In the genomic region with DNA sequence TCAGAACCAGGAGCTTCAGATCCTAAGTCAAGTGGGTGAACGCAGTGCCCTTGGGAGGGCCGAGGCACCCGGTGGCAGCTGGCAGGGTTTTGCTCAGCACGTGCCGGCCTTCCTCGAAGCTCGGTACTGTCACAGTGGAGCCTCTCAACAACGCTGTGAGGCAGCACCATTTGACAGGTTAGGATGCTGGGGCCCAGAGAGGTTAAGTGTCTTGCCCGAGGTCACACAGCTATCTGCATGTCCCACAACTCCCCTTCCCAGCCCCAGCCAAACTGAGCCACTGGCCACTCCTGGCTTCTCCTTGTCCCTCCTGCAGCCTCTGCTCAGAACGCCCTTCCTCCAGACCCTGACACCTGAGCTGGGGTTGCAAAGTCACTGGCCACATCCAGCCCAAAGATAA, we compare ENCODE assay signal across 12 cellular contexts. TPM values are rescaled to one million over a fixed set of nuclear protein-coding genes. Genes with fewer than 3 reads are reported as not detected.
DNase-seq lines count a peak whose midpoint lies in the region; ATAC-seq and TF ChIP-seq lines count a peak whose summit lies in the region.
"Had no signal": no experiment of that assay in that cellular context is flagged by ENCODE, and none has a peak within 500 bp of the region (broad histone marks: within the 10 kb centered on the region; RNA-seq: fewer than 3 reads in every experiment).

No MANE protein-coding gene starts in this region.

- no peak overlapping the region for H3K4me3 Mint-ChIP-seq in stimulated activated naive CD8-positive, alpha-beta T cell treated with anti-CD3 and anti-CD28 coated beads, Interleukin-15, Interleukin-2, amounts not matched to agents 100 ng/mL and 50 ng/mL, for 24 hours
- no peak overlapping the region for H3K4me3 Mint-ChIP-seq in stimulated activated naive CD8-positive, alpha-beta T cell treated with anti-CD3 and anti-CD28 coated beads, Interleukin-15, amount 100 ng/mL, for 72 hours
- no peak overlapping the region for H3K4me3 Mint-ChIP-seq in central memory CD8-positive, alpha-beta T cell
- no peak overlapping the region for H3K4me3 Mint-ChIP-seq in CD4-positive, alpha-beta memory T cell

- peak overlapping the region; percentile 12 for H2BK5ac ChIP-seq in IMR-90 (ENCODE audit: low read depth, low read length, poor library complexity, severe bottlenecking)

- H3K36me3 ChIP-seq in IMR-90 (ENCODE audit: control insufficient read depth, insufficient read depth, low read length) (peaks cover 52% of the 10 kb centered on the region), thoracic aorta (peaks cover 10% of the 10 kb centered on the region), suprapubic skin (peaks cover 59% of the 10 kb centered on the region)
- peaks cover 24% of the 10 kb centered on the region for H3K36me3 ChIP-seq in CD4-positive, alpha-beta memory T cell (ENCODE audit: insufficient read depth, low read length)

- H3K27ac Mint-ChIP-seq in stimulated activated naive CD8-positive, alpha-beta T cell treated with anti-CD3 and anti-CD28 coated beads, Interleukin-15, Interleukin-2, amounts not matched to agents 100 ng/mL and 50 ng/mL, for 24 hours: peak overlapping the region; percentile 29
- H3K27ac Mint-ChIP-seq in stimulated activated naive CD8-positive, alpha-beta T cell treated with anti-CD3 and anti-CD28 coated beads, Interleukin-15, amount 100 ng/mL, for 72 hours: no peak overlapping the region
- H3K27ac Mint-ChIP-seq in central memory CD8-positive, alpha-beta T cell (ENCODE audit: low read depth): peak overlapping the region; percentile 47
- no peak overlapping the region for H3K27ac Mint-ChIP-seq in CD4-positive, alpha-beta memory T cell

- peak overlapping the region; percentile 52; the same call in 1 of the 2 replicates for H2BK20ac ChIP-seq in IMR-90 (ENCODE audit: low read depth, low read length)

- TF ChIP-seq RAD21 in IMR-90 (IDR thresholded peaks at IDR 0.05; ENCODE audit: low read length): no peak

- POLR2A ChIA-PET in IMR-90 (lab: Charles Lee; ENCODE audit: unreplicated experiment): interaction anchor here (1.2 kb wide), 1 partner anchor 144 kb away, joined by 3 read pairs; a partner anchor contains a TSS
- POLR2A ChIA-PET in CD4-positive, alpha-beta memory T cell (lab: Charles Lee; ENCODE audit: partially characterized antibody): no interaction called here

- peaks cover 23% of the 10 kb centered on the region for H3K9me1 ChIP-seq in IMR-90 (ENCODE audit: insufficient read depth, low read length)

- no peak overlapping the region for H4K91ac ChIP-seq in IMR-90 (ENCODE audit: insufficient read depth, low read depth, low read length)

- no peak overlapping the region for H2AFZ ChIP-seq in IMR-90 (replicated peaks; ENCODE audit: low read length, poor library complexity)
- H2AFZ ChIP-seq: GM23248 had no signal

- peaks cover 20% of the 10 kb centered on the region for H3K36me3 Mint-ChIP-seq in stimulated activated naive CD8-positive, alpha-beta T cell treated with anti-CD3 and anti-CD28 coated beads, Interleukin-15, Interleukin-2, amounts not matched to agents 100 ng/mL and 50 ng/mL, for 24 hours (ENCODE audit: low read depth)
- peaks cover 21% of the 10 kb centered on the region for H3K36me3 Mint-ChIP-seq in central memory CD8-positive, alpha-beta T cell (ENCODE audit: insufficient read depth)
- H3K36me3 Mint-ChIP-seq in CD4-positive, alpha-beta memory T cell: peaks cover 36 to 54% of the 10 kb centered on the region in 2 donors

- no peak overlapping the region for H3K56ac ChIP-seq in IMR-90 (ENCODE audit: extremely low read depth, insufficient read depth, low read length)

- H3K4me1 Mint-ChIP-seq in stimulated activated naive CD8-positive, alpha-beta T cell treated with anti-CD3 and anti-CD28 coated beads, Interleukin-15, Interleukin-2, amounts not matched to agents 100 ng/mL and 50 ng/mL, for 24 hours (ENCODE audit: low read depth): peaks cover 20% of the 10 kb centered on the region
- peaks cover 15% of the 10 kb centered on the region for H3K4me1 Mint-ChIP-seq in stimulated activated naive CD8-positive, alpha-beta T cell treated with anti-CD3 and anti-CD28 coated beads, Interleukin-15, amount 100 ng/mL, for 72 hours
- H3K4me1 Mint-ChIP-seq in central memory CD8-positive, alpha-beta T cell: peaks cover 14% of the 10 kb centered on the region
- H3K4me1 Mint-ChIP-seq in CD4-positive, alpha-beta memory T cell: peaks cover 0 to 4% (median 0%) of the 10 kb centered on the region in 4 donors

- H3K27me3 ChIP-seq in IMR-90 (ENCODE audit: control insufficient read depth, insufficient read depth, low read length) (no peaks in the 10 kb centered on the region), thoracic aorta (replicated peaks; ENCODE audit: insufficient read depth) (no peaks in the 10 kb centered on the region), suprapubic skin (no peaks in the 10 kb centered on the region)
- no peaks in the 10 kb centered on the region for H3K27me3 ChIP-seq in CD4-positive, alpha-beta memory T cell (ENCODE audit: insufficient read depth, low read length)

- no peak overlapping the region for H3K9ac ChIP-seq in IMR-90 (ENCODE audit: low read depth, low read length)
- H3K9ac ChIP-seq: GM23248 had no signal

- 0 out of 2 replicates have a peak overlapping the region, but pooled peaks have one; percentile 39 for H3K23ac ChIP-seq in IMR-90 (ENCODE audit: low read depth, low read length)

- no peak for DNase-seq in stimulated activated naive CD8-positive, alpha-beta T cell treated with anti-CD3 and anti-CD28 coated beads, Interleukin-15, amount 100 ng/mL, for 72 hours
- DNase-seq in IMR-90 (no peak), thoracic aorta (ENCODE audit: low spot score) (no peak), suprapubic skin (ENCODE audit: low spot score in 2 of 2) (no peak), GM20000 (ENCODE audit: low spot score) (no peak)
- DNase-seq in central memory CD8-positive, alpha-beta T cell (ENCODE audit: low spot score in 2 of 2): no peak
- DNase-seq in CD4-positive, alpha-beta memory T cell: no peak
- DNase-seq: Calu3, DMS 273 treated with DMSO at 0.1 percent for 48 hours, GM23248 had no signal

- no peaks in the 10 kb centered on the region for H3K27me3 Mint-ChIP-seq in stimulated activated naive CD8-positive, alpha-beta T cell treated with anti-CD3 and anti-CD28 coated beads, Interleukin-15, Interleukin-2, amounts not matched to agents 100 ng/mL and 50 ng/mL, for 24 hours
- H3K27me3 Mint-ChIP-seq in stimulated activated naive CD8-positive, alpha-beta T cell treated with anti-CD3 and anti-CD28 coated beads, Interleukin-15, amount 100 ng/mL, for 72 hours: no peaks in the 10 kb centered on the region
- no peaks in the 10 kb centered on the region for H3K27me3 Mint-ChIP-seq in central memory CD8-positive, alpha-beta T cell
- H3K27me3 Mint-ChIP-seq in CD4-positive, alpha-beta memory T cell: no peaks in the 10 kb centered on the region

- no peak for TF ChIP-seq EP300 in suprapubic skin (IDR thresholded peaks at IDR 0.05)

- H4K5ac ChIP-seq in IMR-90 (ENCODE audit: low read depth, low read length): no peak overlapping the region

- H3K4me1 ChIP-seq in IMR-90 (ENCODE audit: control insufficient read depth, insufficient read depth, low read length): peaks cover 26% of the 10 kb centered on the region
- H3K4me1 ChIP-seq in thoracic aorta (ENCODE audit: control insufficient read depth in 1 of 2, low read depth in 2 of 2): peaks cover 33 to 59% of the 10 kb centered on the region in 2 donors
- no peaks in the 10 kb centered on the region for H3K4me1 ChIP-seq in CD4-positive, alpha-beta memory T cell (ENCODE audit: insufficient read depth, low read length)
- H3K4me1 ChIP-seq in suprapubic skin: peaks cover 8% of the 10 kb centered on the region

- H3K9me3 ChIP-seq in IMR-90 (ENCODE audit: control insufficient read depth, insufficient read depth, low read length) (no peaks in the 10 kb centered on the region), thoracic aorta (no peaks in the 10 kb centered on the region), suprapubic skin (no peaks in the 10 kb centered on the region)
- H3K9me3 ChIP-seq in CD4-positive, alpha-beta memory T cell (ENCODE audit: control insufficient read depth in 1 of 2, low read length in 2 of 2): no peaks in the 10 kb centered on the region

- H3K18ac ChIP-seq in IMR-90 (ENCODE audit: low read depth, low read length): no peak overlapping the region

- H3K4me3 ChIP-seq in IMR-90 (ENCODE audit: insufficient read depth, low read depth, low read length) (no peak overlapping the region), thoracic aorta (no peak overlapping the region), suprapubic skin (no peak overlapping the region)
- H3K4me3 ChIP-seq in CD4-positive, alpha-beta memory T cell (ENCODE audit: low read length in 2 of 2): no peak overlapping the region
- H3K4me3 ChIP-seq: GM23248 had no signal

- H3K9me3 Mint-ChIP-seq in stimulated activated naive CD8-positive, alpha-beta T cell treated with anti-CD3 and anti-CD28 coated beads, Interleukin-15, Interleukin-2, amounts not matched to agents 100 ng/mL and 50 ng/mL, for 24 hours: no peaks in the 10 kb centered on the region
- no peaks in the 10 kb centered on the region for H3K9me3 Mint-ChIP-seq in stimulated activated naive CD8-positive, alpha-beta T cell treated with anti-CD3 and anti-CD28 coated beads, Interleukin-15, amount 100 ng/mL, for 72 hours
- H3K9me3 Mint-ChIP-seq in central memory CD8-positive, alpha-beta T cell: no peaks in the 10 kb centered on the region
- H3K9me3 Mint-ChIP-seq in CD4-positive, alpha-beta memory T cell: no peaks in the 10 kb centered on the region

- no peak overlapping the region for H2BK120ac ChIP-seq in IMR-90 (ENCODE audit: low read depth, low read length)

- H3K4me2 ChIP-seq in IMR-90 (ENCODE audit: low read depth, low read length): no peak overlapping the region

- intact Hi-C loops in IMR-90 (cut with micrococcal nuclease): no loop called here
- intact Hi-C loops in CD4-positive, alpha-beta memory T cell (cut with micrococcal nuclease): no loop called here

- 96% methylated on average over 6 of the region's 10 CpGs; no CpG with 5 or more reads in 1 of the 2 experiments for WGBS in IMR-90 (ENCODE audit: extremely low coverage in 2 of 2, insufficient read length in 1 of 2), 2 experiments
- WGBS in suprapubic skin: 87% methylated on average over 6 of the region's 10 CpGs

- BruUV-seq in IMR-90 (replicated peaks; lab: Mats Ljungman, UMichigan): no TSS peak

- TF ChIP-seq POLR2A in IMR-90 (IDR thresholded peaks at IDR 0.05; ENCODE audit: low read depth, low read length) (no peak), suprapubic skin (IDR thresholded peaks at IDR 0.05) (no peak)

- 0 out of 3 replicates have a peak overlapping the region, but pooled peaks have one; percentile 9 for H2BK15ac ChIP-seq in IMR-90 (ENCODE audit: low read depth, low read length)

- in situ Hi-C loops in IMR-90 (cut with MboI; ENCODE audit: low sequenced_read_pairs): no loop called here

- H3K79me1 ChIP-seq in IMR-90 (ENCODE audit: low read depth in 1 of 2, low read length in 2 of 2): peaks cover 9 to 68% of the 10 kb centered on the region in 2 experiments

- peak overlapping the region; percentile 27; the same call in 1 of the 2 replicates for H3K4ac ChIP-seq in IMR-90 (ENCODE audit: low read depth, low read length)

- no peak for TF ChIP-seq CTCF in IMR-90 (conservative IDR thresholded peaks at IDR 0.05; ENCODE audit: low read depth, low read length)
- TF ChIP-seq CTCF in thoracic aorta (IDR thresholded peaks at IDR 0.05): no peak
- TF ChIP-seq CTCF in suprapubic skin (IDR thresholded peaks at IDR 0.05): no peak
- no peak for TF ChIP-seq CTCF in GM20000 (IDR thresholded peaks at IDR 0.05; ENCODE audit: extremely low read depth, missing control alignments)

- H4K8ac ChIP-seq in IMR-90 (ENCODE audit: low read depth in 2 of 2, low read length in 2 of 2): no peak overlapping the region; a peak in 1 of 4 replicates

- peak overlapping the region; percentile 75 for H2AK5ac ChIP-seq in IMR-90 (ENCODE audit: low read depth, low read length)

- dilution Hi-C loops in IMR-90 (cut with HindIII; ENCODE audit: low sequenced_read_pairs, unreplicated experiment): no loop called here

- no peaks in the 10 kb centered on the region for H4K20me1 ChIP-seq in IMR-90 (ENCODE audit: insufficient read depth, low read length)

- H3K27ac ChIP-seq in IMR-90 (ENCODE audit: insufficient read depth, low read length) (no peak overlapping the region), thoracic aorta (peak overlapping the region; percentile 39 to 54), suprapubic skin (no peak overlapping the region)
- H3K27ac ChIP-seq in CD4-positive, alpha-beta memory T cell (ENCODE audit: low read depth, low read length): no peak overlapping the region
- H3K27ac ChIP-seq: GM23248 had no signal

- no peak for ATAC-seq in stimulated activated naive CD8-positive, alpha-beta T cell treated with anti-CD3 and anti-CD28 coated beads, Interleukin-15, amount 100 ng/mL, for 72 hours
- ATAC-seq in IMR-90 (ENCODE audit: low read depth) (no peak), thoracic aorta (ENCODE audit: insufficient number of reproducible peaks, low FRiP score, low read depth) (no peak)
- no peak for ATAC-seq in central memory CD8-positive, alpha-beta T cell (replicated peaks; ENCODE audit: extremely low read depth, poor library complexity, severe bottlenecking)
- ATAC-seq: HCT116 had no signal

- H2AK9ac ChIP-seq in IMR-90 (replicated peaks; ENCODE audit: low read depth, low read length, poor library complexity): no peak overlapping the region

- CTCF ChIA-PET in IMR-90 (lab: Yijun Ruan, JAX): interaction anchor here (1.6 kb wide), 1 partner anchor 16 kb away, joined by 8 read pairs; no protein-coding TSS in a partner anchor
- CTCF ChIA-PET in CD4-positive, alpha-beta memory T cell (lab: Charles Lee; ENCODE audit: partially characterized antibody): interaction anchor here (1.7 to 2.9 kb wide), 3 partner anchors 143 to 202 kb away, joined by 5 to 11 read pairs (median 5); no protein-coding TSS in a partner anchor

- H3K14ac ChIP-seq in IMR-90 (replicated peaks; ENCODE audit: low read depth, low read length): no peak overlapping the region

RNA-seq across cellular contexts. Expression of a gene that starts 43.7 kb away (rescaled TPM):
- total RNA-seq in IMR-90 (2012; rRNA removed): 109 and 118 TPM in 2 replicates
- 134 and 140 TPM in 2 replicates for polyA plus RNA-seq in IMR-90 (2012; rRNA removed)
- polyA plus RNA-seq in IMR-90 (2012; cell fraction: cytosol; rRNA removed): 54.4 and 111 TPM in 2 replicates
- polyA plus RNA-seq in IMR-90 (2012; cell fraction: nucleus; rRNA removed; ENCODE audit: low replicate concordance): 60.2 and 86.2 TPM in 2 replicates
- total RNA-seq in thoracic aorta: 1 to 10 TPM; 7.2 to 9.9 TPM
- total RNA-seq in CD4-positive, alpha-beta memory T cell: 10 to 100 TPM in 1 of 2 experiments, 1 to 10 TPM in 1; 9.6 to 13.3 TPM
- 10 to 100 TPM; 37.8 TPM for polyA plus RNA-seq in CD4-positive, alpha-beta memory T cell
- total RNA-seq in suprapubic skin: 10 to 100 TPM; 14.2 to 30.7 (median 21.9) TPM

Comparison
In these comparisons a context has a peak if more than half of its experiments do, and no peak if none do; other contexts are left out.
1. H3K27ac Mint-ChIP-seq: peak in stimulated activated naive CD8-positive, alpha-beta T cell treated with anti-CD3 and anti-CD28 coated beads, Interleukin-15, Interleukin-2, amounts not matched to agents 100 ng/mL and 50 ng/mL, for 24 hours (single experiment) and central memory CD8-positive, alpha-beta T cell (single experiment); none in stimulated activated naive CD8-positive, alpha-beta T cell treated with anti-CD3 and anti-CD28 coated beads, Interleukin-15, amount 100 ng/mL, for 72 hours (0 of 2) and CD4-positive, alpha-beta memory T cell (0 of 7).
2. H3K27ac ChIP-seq: peak in thoracic aorta (2 of 2); none in IMR-90 (single experiment), CD4-positive, alpha-beta memory T cell (single experiment) and suprapubic skin (single experiment).